Comparison of ENCODE assay signal across 8 cellular contexts in the genomic region with DNA sequence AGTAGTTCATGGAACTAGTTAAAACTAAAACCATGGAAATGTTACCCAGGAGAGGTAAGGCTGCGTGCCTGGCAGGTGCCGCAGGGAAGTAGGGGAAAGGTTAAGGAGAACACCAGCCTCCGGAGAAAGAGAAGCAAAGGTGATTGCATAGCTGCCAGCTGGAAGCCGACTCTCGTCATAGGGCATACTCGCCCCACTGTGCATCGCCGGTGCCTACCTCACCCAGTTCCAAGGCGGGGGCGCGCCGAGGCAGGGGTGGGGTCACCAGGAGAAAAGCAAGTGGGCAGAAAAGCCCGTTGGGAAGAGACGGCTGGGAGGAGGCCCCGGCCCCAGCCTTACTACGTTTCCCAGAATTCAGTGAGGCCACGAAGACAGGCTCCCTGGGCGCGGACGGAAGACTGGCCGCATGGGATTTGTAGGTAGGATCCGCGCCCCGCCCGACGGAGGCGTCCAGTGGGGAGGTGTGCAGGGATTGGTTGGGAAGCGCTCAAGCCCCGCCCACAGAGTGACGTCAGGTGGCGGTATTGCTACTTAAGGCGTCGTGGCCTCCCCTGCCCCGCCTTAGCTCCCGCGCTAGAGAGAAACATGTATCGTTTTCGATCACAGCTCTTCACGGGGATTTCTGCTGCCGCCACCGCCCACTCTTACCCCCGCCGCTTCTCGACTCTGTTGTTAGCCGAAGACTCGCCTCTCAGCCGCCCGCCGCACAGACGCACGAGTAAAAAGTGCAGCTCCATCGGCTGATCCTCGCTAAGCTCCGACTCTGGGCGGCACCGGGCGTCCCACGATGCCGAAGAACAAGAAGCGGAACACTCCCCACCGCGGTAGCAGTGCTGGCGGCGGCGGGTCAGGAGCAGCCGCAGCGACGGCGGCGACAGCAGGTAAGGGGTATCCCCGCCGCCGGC. TPM values are rescaled to one million over a fixed set of nuclear protein-coding genes. Genes with fewer than 3 reads are reported as not detected.
DNase-seq lines count a peak whose midpoint lies in the region; ATAC-seq lines count a peak whose summit lies in the region.

A gene with protein sequence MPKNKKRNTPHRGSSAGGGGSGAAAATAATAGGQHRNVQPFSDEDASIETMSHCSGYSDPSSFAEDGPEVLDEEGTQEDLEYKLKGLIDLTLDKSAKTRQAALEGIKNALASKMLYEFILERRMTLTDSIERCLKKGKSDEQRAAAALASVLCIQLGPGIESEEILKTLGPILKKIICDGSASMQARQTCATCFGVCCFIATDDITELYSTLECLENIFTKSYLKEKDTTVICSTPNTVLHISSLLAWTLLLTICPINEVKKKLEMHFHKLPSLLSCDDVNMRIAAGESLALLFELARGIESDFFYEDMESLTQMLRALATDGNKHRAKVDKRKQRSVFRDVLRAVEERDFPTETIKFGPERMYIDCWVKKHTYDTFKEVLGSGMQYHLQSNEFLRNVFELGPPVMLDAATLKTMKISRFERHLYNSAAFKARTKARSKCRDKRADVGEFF (plus strand): TSS at position 559 of the 905 bp plus-strand sequence. CDS start 229 bp downstream, at position 788.

- no peaks in the 10 kb centered on the region for H3K9me3 ChIP-seq in effector memory CD4-positive, alpha-beta T cell (ENCODE audit: control insufficient read depth, low read length)

- DNase-seq in COLO668 (lab: John Stamatoyannopoulos, UW; ENCODE audit: unreplicated experiment) = peak; percentile 99
- peak; percentile 98 for DNase-seq in HT1080 (ENCODE audit: low read depth)
- DNase-seq in NOMO-1 treated with DMSO at 0.1 percent for 48 hours (lab: John Stamatoyannopoulos, UW; ENCODE audit: unreplicated experiment) = peak; percentile 84
- peak; percentile 96 to 99 for DNase-seq in activated CD8-positive, alpha-beta memory T cell treated with anti-CD3 and anti-CD28 coated beads for 4 hours (ENCODE audit: low read depth in 2 of 2)
- DNase-seq in effector memory CD4-positive, alpha-beta T cell = peak; percentile 96 to 98 (median 97)
- DNase-seq in medulla oblongata (ENCODE audit: extremely low spot score) = peak; percentile 100
- DNase-seq in stimulated activated CD8-positive, alpha-beta memory T cell treated with anti-CD3 and anti-CD28 coated beads, Interleukin-12 subunit alpha, Interleukin-12 subunit beta, amount 100 ng/mL, for 1 hour (ENCODE audit: low read depth) = peak; percentile 100

- H3K4me3 ChIP-seq in effector memory CD4-positive, alpha-beta T cell (ENCODE audit: insufficient read depth, low read depth, low read length, poor library complexity, severe bottlenecking) = peak within 1 kb of the TSS; percentile 98

- H3K4me1 ChIP-seq in effector memory CD4-positive, alpha-beta T cell (ENCODE audit: control insufficient read depth, insufficient read depth, low read length, poor library complexity, severe bottlenecking) = peaks cover 9% of the 10 kb centered on the region

- no peaks in the 10 kb centered on the region for H3K27me3 ChIP-seq in effector memory CD4-positive, alpha-beta T cell (replicated peaks; ENCODE audit: control insufficient read depth, insufficient read depth, low read length, poor library complexity, severe bottlenecking)

- ATAC-seq in GM21360 (IDR thresholded peaks at IDR 0.05; ENCODE audit: unreplicated experiment) = peak; percentile 72

- no peaks in the 10 kb centered on the region for H3K36me3 ChIP-seq in effector memory CD4-positive, alpha-beta T cell (ENCODE audit: control insufficient read depth, insufficient read depth, low read length)

- peak within 1 kb of the TSS; percentile 99 for H3K27ac ChIP-seq in effector memory CD4-positive, alpha-beta T cell (ENCODE audit: insufficient read depth, low read length, poor library complexity, severe bottlenecking)

RNA-seq across cellular contexts. Expression of the gene that starts here (rescaled TPM):
- 33.7 and 35.7 TPM in 2 replicates for total RNA-seq in HT1080 (2014; rRNA removed; shearing (Covaris generic))
- polyA plus RNA-seq in HT1080 (2015; cell fraction: cytosol; rRNA removed) = 39.2 and 45.8 TPM in 2 replicates
- 73.0 and 80.3 TPM in 2 replicates for polyA plus RNA-seq in HT1080 (2015; cell fraction: nucleus; rRNA removed)

Comparison
In these comparisons a context has a peak if more than half of its experiments do, and no peak if none do; other contexts are left out.
1. Peak in every context shown above with its lines: DNase-seq, ATAC-seq, H3K4me3 ChIP-seq and H3K27ac ChIP-seq.